In genomic region chr2:110852541-110853263, GRCh38 we compare ENCODE assay signal across 16 cellular contexts.
DNase-seq lines count a peak whose midpoint lies in the region; ATAC-seq, FAIRE-seq and TF ChIP-seq lines count a peak whose summit lies in the region.
"Had no signal": no experiment of that assay in that cellular context is flagged by ENCODE, and none has a peak within 500 bp of the region (broad histone marks: within the 10 kb centered on the region; RNA-seq: fewer than 3 reads in every experiment).

No MANE protein-coding gene starts in this region.

- no peak for TF ChIP-seq RAD21 in GM12878 (IDR thresholded peaks at IDR 0.05; ENCODE audit: insufficient read depth, low read depth, low read length)

- H3K9me3 ChIP-seq in GM12878 (replicated peaks; ENCODE audit: control insufficient read depth, insufficient read depth, low read length), result no peaks in the 10 kb centered on the region; the same call in 2 of the 3 replicates
- H3K9me3 ChIP-seq: gastroesophageal sphincter, sigmoid colon, upper lobe of right lung had no signal

- BruUV-seq in GM12878 (replicated peaks; lab: Mats Ljungman, UMichigan), result no TSS peak

- no peak overlapping the region for H3K27ac ChIP-seq in GM12878 (ENCODE audit: control insufficient read depth, insufficient read depth)
- H3K27ac ChIP-seq: gastroesophageal sphincter, sigmoid colon, upper lobe of right lung had no signal

- peaks cover 4% of the 10 kb centered on the region for H3K36me3 Mint-ChIP-seq in activated CD4-positive, alpha-beta memory T cell treated with anti-CD3 and anti-CD28 coated beads, Interleukin-2, amount 10 ng/mL, durations not matched to agents 7 days and 5 days (ENCODE audit: low read depth)
- H3K36me3 Mint-ChIP-seq in stimulated activated naive CD8-positive, alpha-beta T cell treated with anti-CD3 and anti-CD28 coated beads, Interleukin-15, Interleukin-2, amounts not matched to agents 100 ng/mL and 50 ng/mL, for 24 hours (ENCODE audit: low read depth), result no peaks in the 10 kb centered on the region

- in situ Hi-C loops in GM12878 (cut with MboI), result loop anchor here (25.0 kb wide), 1 partner anchor 360 kb away; no protein-coding TSS in a partner anchor

- H3K79me2 ChIP-seq in GM12878 (ENCODE audit: control insufficient read depth, insufficient read depth, low read length), result no peaks in the 10 kb centered on the region

- ATAC-seq in GM12878, result no peak
- ATAC-seq: gastroesophageal sphincter had no signal

- peaks cover 7% of the 10 kb centered on the region for H3K4me1 ChIP-seq in GM12878 (ENCODE audit: control insufficient read depth, insufficient read depth, low read length)
- H3K4me1 ChIP-seq: gastroesophageal sphincter, sigmoid colon, upper lobe of right lung had no signal

- peaks cover 44% of the 10 kb centered on the region for H3K4me1 Mint-ChIP-seq in activated CD4-positive, alpha-beta memory T cell treated with anti-CD3 and anti-CD28 coated beads, Interleukin-2, amount 10 ng/mL, durations not matched to agents 7 days and 5 days
- H3K4me1 Mint-ChIP-seq in stimulated activated naive CD8-positive, alpha-beta T cell treated with anti-CD3 and anti-CD28 coated beads, Interleukin-15, Interleukin-2, amounts not matched to agents 100 ng/mL and 50 ng/mL, for 24 hours (ENCODE audit: low read depth), result peaks cover 92% of the 10 kb centered on the region

- no peak overlapping the region for H3K4me3 ChIP-seq in GM12878
- H3K4me3 ChIP-seq: gastroesophageal sphincter, sigmoid colon, upper lobe of right lung had no signal

- H3K27me3 ChIP-seq in GM12878 (replicated peaks in 1 of 2; ENCODE audit: control insufficient read depth in 2 of 2, insufficient read depth in 2 of 2, low read length in 1 of 2), result no peaks in the 10 kb centered on the region; a peak in 1 of 4 replicates
- H3K27me3 ChIP-seq: sigmoid colon, upper lobe of right lung had no signal

- WGBS in GM12878 (ENCODE audit: insufficient coverage, insufficient replicate concordance, low lambda C conversion rate, missing lambda C conversion rate), result 52% methylated on average over 8 of the region's 8 CpGs

- intact Hi-C loops in GM12878 (cut with micrococcal nuclease; ENCODE audit: unreplicated experiment), result loop anchor here (10.0 kb wide), 2 partner anchors 202 to 262 kb away; no protein-coding TSS in a partner anchor

- H3K27ac Mint-ChIP-seq in activated CD4-positive, alpha-beta memory T cell treated with anti-CD3 and anti-CD28 coated beads, Interleukin-2, amount 10 ng/mL, durations not matched to agents 7 days and 5 days, result peak overlapping the region; percentile 76
- peak overlapping the region; percentile 63 for H3K27ac Mint-ChIP-seq in stimulated activated naive CD8-positive, alpha-beta T cell treated with anti-CD3 and anti-CD28 coated beads, Interleukin-15, Interleukin-2, amounts not matched to agents 100 ng/mL and 50 ng/mL, for 24 hours

- CTCF ChIA-PET in activated CD4-positive, alpha-beta memory T cell treated with anti-CD3 and anti-CD28 coated beads, Interleukin-2, amount 10 ng/mL, durations not matched to agents 7 days and 5 days (lab: Charles Lee), result interaction anchor here (0.6 to 2.9 kb wide), 9 partner anchors 9 to 70 kb away, joined by 3 to 11 read pairs (median 4); no protein-coding TSS in a partner anchor
- CTCF ChIA-PET in GM12878 (lab: Yijun Ruan, JAX), result interaction anchor here (0.8 to 4.5 kb wide), 13 partner anchors 9 to 199 kb away, joined by 3 to 50 read pairs (median 4); no protein-coding TSS in a partner anchor

- H2AFZ ChIP-seq in GM12878 (ENCODE audit: control insufficient read depth, low read depth, low read length), result no peak overlapping the region

- POLR2A ChIA-PET in activated CD4-positive, alpha-beta memory T cell treated with anti-CD3 and anti-CD28 coated beads, Interleukin-2, amount 10 ng/mL, durations not matched to agents 7 days and 5 days (lab: Charles Lee), result no interaction called here
- POLR2A ChIA-PET in GM12878 (lab: Charles Lee), result interaction anchor here (1.4 kb wide), 1 partner anchor 23 kb away, joined by 4 read pairs; no protein-coding TSS in a partner anchor

- H3K9me3 Mint-ChIP-seq in activated CD4-positive, alpha-beta memory T cell treated with anti-CD3 and anti-CD28 coated beads, Interleukin-2, amount 10 ng/mL, durations not matched to agents 7 days and 5 days, result no peaks in the 10 kb centered on the region
- H3K9me3 Mint-ChIP-seq in stimulated activated naive CD8-positive, alpha-beta T cell treated with anti-CD3 and anti-CD28 coated beads, Interleukin-15, Interleukin-2, amounts not matched to agents 100 ng/mL and 50 ng/mL, for 24 hours, result no peaks in the 10 kb centered on the region

- no peak overlapping the region for H3K9ac ChIP-seq in GM12878 (ENCODE audit: control insufficient read depth, insufficient read depth, low read length)

- H3K4me3 Mint-ChIP-seq in activated CD4-positive, alpha-beta memory T cell treated with anti-CD3 and anti-CD28 coated beads, Interleukin-2, amount 10 ng/mL, durations not matched to agents 7 days and 5 days, result no peak overlapping the region
- H3K4me3 Mint-ChIP-seq in stimulated activated naive CD8-positive, alpha-beta T cell treated with anti-CD3 and anti-CD28 coated beads, Interleukin-15, Interleukin-2, amounts not matched to agents 100 ng/mL and 50 ng/mL, for 24 hours, result peak overlapping the region; percentile 2

- TF ChIP-seq POLR2A in GM12878 (IDR thresholded peaks at IDR 0.05; ENCODE audit: low read depth, low read length), result no peak

- no peaks in the 10 kb centered on the region for H3K36me3 ChIP-seq in GM12878 (ENCODE audit: control insufficient read depth in 2 of 2, insufficient read depth in 2 of 2, low read length in 1 of 2)
- H3K36me3 ChIP-seq: gastroesophageal sphincter, sigmoid colon, upper lobe of right lung had no signal

- TF ChIP-seq EP300 in GM12878 (IDR thresholded peaks at IDR 0.05; ENCODE audit: borderline replicate concordance in 1 of 2, control insufficient read depth in 1 of 2, low read depth in 2 of 2, low read length in 2 of 2), result no peak

- RAD21 ChIA-PET in GM12878 (lab: Charles Lee; ENCODE audit: unreplicated experiment), result interaction anchor here (3.0 kb wide), 1 partner anchor 41 kb away, joined by 15 read pairs; no protein-coding TSS in a partner anchor

- no peaks in the 10 kb centered on the region for H4K20me1 ChIP-seq in GM12878 (ENCODE audit: control insufficient read depth, insufficient read depth)

- no peak for TF ChIP-seq CTCF in GM12878 (IDR thresholded peaks at IDR 0.05 in 2 of 3, conservative IDR thresholded peaks at IDR 0.05 in 1 of 3; ENCODE audit: control insufficient read depth in 2 of 3, extremely low read depth in 1 of 3, insufficient read depth in 1 of 3, low read depth in 3 of 3, low read length in 3 of 3)

- SMC1A ChIA-PET in GM12878 (lab: Charles Lee; ENCODE audit: uncharacterized antibody, unreplicated experiment), result interaction anchor here (0.7 to 3.0 kb wide), 7 partner anchors 9 to 315 kb away, joined by 3 to 29 read pairs (median 3); no protein-coding TSS in a partner anchor

- H3K4me2 ChIP-seq in GM12878 (ENCODE audit: control insufficient read depth, insufficient read depth), result no peak overlapping the region

- peak; percentile 75 for DNase-seq in activated CD8-positive, alpha-beta memory T cell treated with anti-CD3 and anti-CD28 coated beads for 24 hours
- no peak for DNase-seq in activated CD8-positive, alpha-beta memory T cell treated with anti-CD3 and anti-CD28 coated beads, Interleukin-2, amount 50 U/mL, for 48 hours
- DNase-seq in activated CD4-positive, alpha-beta memory T cell treated with anti-CD3 and anti-CD28 coated beads, Interleukin-2, amount 10 ng/mL, durations not matched to agents 7 days and 5 days, result peak; percentile 45
- DNase-seq in GM12878 (ENCODE audit: low read depth, low spot score) (no peak), CD1c-positive myeloid dendritic cell (ENCODE audit: extremely low spot score) (no peak), NCI-H1048 (lab: John Stamatoyannopoulos, UW) (no peak), urothelium cell line (ENCODE audit: low spot score) (no peak)
- DNase-seq: GOT3, kidney, NCI-H1436 treated with DMSO at 0.1 percent for 48 hours, sigmoid colon, upper lobe of right lung had no signal

- peaks cover 41% of the 10 kb centered on the region for H3K27me3 Mint-ChIP-seq in activated CD4-positive, alpha-beta memory T cell treated with anti-CD3 and anti-CD28 coated beads, Interleukin-2, amount 10 ng/mL, durations not matched to agents 7 days and 5 days
- peaks cover 54% of the 10 kb centered on the region for H3K27me3 Mint-ChIP-seq in stimulated activated naive CD8-positive, alpha-beta T cell treated with anti-CD3 and anti-CD28 coated beads, Interleukin-15, Interleukin-2, amounts not matched to agents 100 ng/mL and 50 ng/mL, for 24 hours

- FAIRE-seq in GM12878 (lab: Jason Lieb, UNC) (no peak), urothelium cell line (lab: Jason Lieb, UNC) (no peak)
- FAIRE-seq: astrocyte, GM19239, kidney had no signal

TF ChIP-seq in GM12878, 131 proteins besides CTCF, POLR2A, EP300 and RAD21:
- no peak for TF ChIP-seq SP1 (IDR thresholded peaks at IDR 0.05; ENCODE audit: low read depth, low read length)
- peak; percentile 21; the same call in 1 of the 2 replicates for TF ChIP-seq PKNOX1 (IDR thresholded peaks at IDR 0.05)

Comparison
In these comparisons a context has a peak if more than half of its experiments do, and no peak if none do; other contexts are left out.
1. DNase-seq: peak in activated CD8-positive, alpha-beta memory T cell treated with anti-CD3 and anti-CD28 coated beads for 24 hours (single experiment) and activated CD4-positive, alpha-beta memory T cell treated with anti-CD3 and anti-CD28 coated beads, Interleukin-2, amount 10 ng/mL, durations not matched to agents 7 days and 5 days (single experiment); none in activated CD8-positive, alpha-beta memory T cell treated with anti-CD3 and anti-CD28 coated beads, Interleukin-2, amount 50 U/mL, for 48 hours (single experiment), GM12878 (single experiment), CD1c-positive myeloid dendritic cell (single experiment), NCI-H1048 (single experiment) and urothelium cell line (single experiment).